Comparison of ENCODE assay signal across 26 cellular contexts in the genomic region with DNA sequence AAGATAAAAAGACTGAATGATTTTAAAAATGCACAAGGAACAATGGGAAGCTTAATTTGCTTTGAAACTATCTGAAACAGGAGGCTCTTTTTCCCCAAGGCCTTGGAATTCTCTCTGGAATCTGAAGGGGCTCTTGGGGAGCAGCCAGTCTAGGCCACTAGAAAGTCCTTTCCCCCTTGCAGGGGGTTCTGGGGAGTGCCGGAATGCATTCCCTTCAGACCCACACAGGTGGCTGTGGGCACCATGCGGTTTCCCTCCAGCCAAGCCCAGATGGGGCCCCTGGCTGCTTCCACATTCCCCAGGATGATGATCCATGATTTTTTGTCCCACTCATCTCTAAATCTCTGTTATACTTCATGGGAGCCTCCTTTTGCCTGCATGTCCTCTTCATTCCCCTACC. TPM values are rescaled to one million over a fixed set of nuclear protein-coding genes. Genes with fewer than 3 reads are reported as not detected.
DNase-seq lines count a peak whose midpoint lies in the region; ATAC-seq, FAIRE-seq and TF ChIP-seq lines count a peak whose summit lies in the region.
"Had no signal": no experiment of that assay in that cellular context is flagged by ENCODE, and none has a peak within 500 bp of the region (broad histone marks: within the 10 kb centered on the region; RNA-seq: fewer than 3 reads in every experiment).

No MANE protein-coding gene starts in this region.

- ATAC-seq in GM23338: no peak; the same call in 2 of the 3 replicates
- no peak for ATAC-seq in HG02610 (IDR thresholded peaks at IDR 0.05; ENCODE audit: unreplicated experiment)
- ATAC-seq: A549, HepG2, K562 had no signal

- H3K4me3 ChIP-seq in GM23338 (no peak overlapping the region), mesenchymal stem cell (ENCODE audit: insufficient read depth in 1 of 2, low read depth in 1 of 2, low read length in 2 of 2) (no peak overlapping the region), endodermal cell (ENCODE audit: low read length) (no peak overlapping the region)
- H3K4me3 ChIP-seq: A549, K562 had no signal

- H4K8ac ChIP-seq in mesenchymal stem cell (ENCODE audit: low read length): no peak overlapping the region

- H2BK12ac ChIP-seq in mesenchymal stem cell (ENCODE audit: low read length in 2 of 2): no peak overlapping the region

- H3K4me3 Mint-ChIP-seq in GM23338 (no peak overlapping the region), endodermal cell (no peak overlapping the region)
- H3K4me3 Mint-ChIP-seq: HFFc6 had no signal

- H3K36me3 ChIP-seq in GM23338 (ENCODE audit: insufficient read depth) (no peaks in the 10 kb centered on the region), mesenchymal stem cell (ENCODE audit: control insufficient read depth in 1 of 2, insufficient read depth in 2 of 2, low read depth in 1 of 2, low read length in 2 of 2) (peaks cover 0 to 2% of the 10 kb centered on the region in 2 experiments), endodermal cell (ENCODE audit: control insufficient read depth, insufficient read depth, low read length) (no peaks in the 10 kb centered on the region)
- H3K36me3 ChIP-seq: BE2C had no signal

- H2AK5ac ChIP-seq in mesenchymal stem cell (ENCODE audit: low read length, severe bottlenecking): no peak overlapping the region

- peaks cover 7% of the 10 kb centered on the region for H3K4me1 Mint-ChIP-seq in GM23338
- no peaks in the 10 kb centered on the region for H3K4me1 Mint-ChIP-seq in endodermal cell

- no peak overlapping the region for H3K23ac ChIP-seq in mesenchymal stem cell (ENCODE audit: low read length in 2 of 2)

- no peak overlapping the region for H2AFZ ChIP-seq in GM23338
- H2AFZ ChIP-seq in mesenchymal stem cell (ENCODE audit: low read depth, low read length): no peak overlapping the region

- H3F3A ChIP-seq in GM23338 (replicated peaks; ENCODE audit: low read depth): no peaks in the 10 kb centered on the region

- H4K91ac ChIP-seq in mesenchymal stem cell (ENCODE audit: low read length): no peak overlapping the region

- H3K27me3 Mint-ChIP-seq in GM23338 (ENCODE audit: insufficient read depth, low read depth, poor library complexity) (peaks cover 2% of the 10 kb centered on the region), endodermal cell (ENCODE audit: insufficient read depth) (no peaks in the 10 kb centered on the region)

- DNase-seq in GM23338 (ENCODE audit: low spot score) (peak; percentile 28), astrocyte of the hippocampus (ENCODE audit: low read depth, low spot score) (peak; percentile 80), mesenchymal stem cell (no peak), urothelium cell line (ENCODE audit: low spot score) (peak; percentile 29), cerebellar nuclear complex (lab: John Stamatoyannopoulos, UW) (no peak), endodermal cell (no peak)
- DNase-seq: BE2C; DMS53; EL; GF-D8; H7; HFFc6; MM.1S; NCI-H1092; NCI-H1436; NCI-H187 treated with DMSO at 0.1 percent for 48 hours; NK-92 treated with Interleukin-12 subunit alpha and Interleukin-12 subunit beta, amount 100 ng/mL, for 24 hours had no signal

- H3K79me2 ChIP-seq in GM23338 (replicated peaks; ENCODE audit: insufficient read depth): no peaks in the 10 kb centered on the region

- no peak overlapping the region for H3K9ac ChIP-seq in mesenchymal stem cell (ENCODE audit: low read length)
- no peak overlapping the region for H3K9ac ChIP-seq in endodermal cell (ENCODE audit: extremely low read depth, low read length, poor library complexity, severe bottlenecking)

- H2BK15ac ChIP-seq in mesenchymal stem cell (ENCODE audit: low read depth, poor library complexity, severe bottlenecking): no peak overlapping the region

- H2BK5ac ChIP-seq in mesenchymal stem cell (ENCODE audit: low read depth, low read length, poor library complexity, severe bottlenecking): peak overlapping the region; percentile 57

- H3K27ac ChIP-seq in GM23338 (ENCODE audit: low read depth) (no peak overlapping the region), mesenchymal stem cell (ENCODE audit: low read length, poor library complexity, severe bottlenecking) (peak overlapping the region; percentile 94), endodermal cell (ENCODE audit: low read depth, low read length) (no peak overlapping the region)
- H3K27ac ChIP-seq: A549, HL-60 had no signal

- H3K27ac Mint-ChIP-seq in GM23338 (no peak overlapping the region), endodermal cell (no peak overlapping the region)
- H3K27ac Mint-ChIP-seq: HFFc6 had no signal

- H3K9me3 Mint-ChIP-seq in GM23338 (peaks cover 15% of the 10 kb centered on the region), endodermal cell (peaks cover 27% of the 10 kb centered on the region)
- H3K9me3 Mint-ChIP-seq: HFFc6 had no signal

- 86% methylated on average over 2 of the region's 2 CpGs for WGBS in mesenchymal stem cell
- WGBS in endodermal cell (ENCODE audit: insufficient coverage in 1 of 2, insufficient read length in 1 of 2), 2 experiments: 88 to 100% methylated on average over 1 to 2 of the region's 2 CpGs

- peaks cover 4% of the 10 kb centered on the region; the same call in 1 of the 2 replicates for H3K4me1 ChIP-seq in GM23338 (ENCODE audit: insufficient read depth)
- H3K4me1 ChIP-seq in mesenchymal stem cell (ENCODE audit: control insufficient read depth, insufficient read depth, low read depth, low read length): peaks cover 13% of the 10 kb centered on the region
- H3K4me1 ChIP-seq in endodermal cell (ENCODE audit: control insufficient read depth, insufficient read depth, low read length): peaks cover 8% of the 10 kb centered on the region
- H3K4me1 ChIP-seq: A549, BE2C had no signal

- peaks cover 4% of the 10 kb centered on the region for H3K79me1 ChIP-seq in mesenchymal stem cell (replicated peaks; ENCODE audit: low read length, poor library complexity, severe bottlenecking)

- H3K14ac ChIP-seq in mesenchymal stem cell (ENCODE audit: low read length in 2 of 2): no peak overlapping the region

- no peak overlapping the region for H3K4me2 ChIP-seq in GM23338
- no peak overlapping the region for H3K4me2 ChIP-seq in mesenchymal stem cell (ENCODE audit: low read length, poor library complexity, severe bottlenecking)
- H3K4me2 ChIP-seq: A549 had no signal

- no peak overlapping the region for H3K4ac ChIP-seq in mesenchymal stem cell (ENCODE audit: low read depth in 1 of 2, low read length in 2 of 2)

- H3K9me3 ChIP-seq in mesenchymal stem cell (ENCODE audit: control insufficient read depth, low read length) (no peaks in the 10 kb centered on the region), endodermal cell (ENCODE audit: control insufficient read depth, low read length) (no peaks in the 10 kb centered on the region)
- H3K9me3 ChIP-seq: A549, BE2C had no signal

- FAIRE-seq in urothelium cell line (lab: Jason Lieb, UNC): no peak
- FAIRE-seq: A549, D721Med, GM19239, HepG2, K562 had no signal

- no peak for TF ChIP-seq CTCF in GM23338 (conservative IDR thresholded peaks at IDR 0.05; ENCODE audit: low read depth in 2 of 2)
- no peak for TF ChIP-seq CTCF in endodermal cell (conservative IDR thresholded peaks at IDR 0.05)

- no peaks in the 10 kb centered on the region for H3K27me3 ChIP-seq in GM23338 (ENCODE audit: insufficient read depth)
- no peaks in the 10 kb centered on the region for H3K27me3 ChIP-seq in mesenchymal stem cell (ENCODE audit: control insufficient read depth in 1 of 2, insufficient read depth in 1 of 2, low read length in 2 of 2)
- no peaks in the 10 kb centered on the region for H3K27me3 ChIP-seq in endodermal cell (ENCODE audit: control insufficient read depth, insufficient read depth, low read length, poor library complexity, severe bottlenecking)
- H3K27me3 ChIP-seq: BE2C had no signal

- no peak overlapping the region for H3K18ac ChIP-seq in mesenchymal stem cell (ENCODE audit: low read depth in 1 of 2, low read length in 2 of 2)

- no peaks in the 10 kb centered on the region; the same call in none of the 2 replicates for H3K9me2 ChIP-seq in GM23338 (ENCODE audit: insufficient read depth)

- H3K36me3 Mint-ChIP-seq in GM23338 (ENCODE audit: low read depth) (peaks cover 9% of the 10 kb centered on the region; the same call in 2 of the 3 replicates), endodermal cell (ENCODE audit: low read depth) (peaks cover 2% of the 10 kb centered on the region)

- H2BK120ac ChIP-seq in mesenchymal stem cell (ENCODE audit: low read depth, low read length): no peak overlapping the region

- H4K20me1 ChIP-seq in GM23338 (replicated peaks; ENCODE audit: insufficient read depth): no peaks in the 10 kb centered on the region

TF ChIP-seq in GM23338, 12 proteins besides CTCF, POLR2A, EP300 and RAD21 (continues in another document):
- no peak for TF ChIP-seq JUNB (IDR thresholded peaks at IDR 0.05; ENCODE audit: unreplicated experiment)
- no peak for TF ChIP-seq POLR2AphosphoS5 (IDR thresholded peaks at IDR 0.05; ENCODE audit: low read depth)
- TF ChIP-seq STAT1 (IDR thresholded peaks at IDR 0.05; ENCODE audit: unreplicated experiment): no peak
- TF ChIP-seq ZNF114 (CRISPR knock-in tag; IDR thresholded peaks at IDR 0.05): no peak

RNA-seq across cellular contexts. Expression of a gene that starts 10.7 kb away (rescaled TPM):
- total RNA-seq in GM23338 (2014; rRNA removed; shearing (Covaris generic)): 0.21 and 0.23 TPM in 2 replicates
- 0.26 TPM in 1 of 2 replicates, not detected in the other for polyA plus RNA-seq in GM23338 (2016; fragmentation: Nextera tagmentation; extraction: Ambion mirVana)
- 0.04 TPM for polyA plus RNA-seq in mesenchymal stem cell (2013, experiment 1 of 2)
- polyA plus RNA-seq in mesenchymal stem cell (2013, experiment 2 of 2): 0.04 TPM
- total RNA-seq in endodermal cell: not detected
- 0.28 TPM for polyA plus RNA-seq in endodermal cell (2013, experiment 1 of 2)
- not detected for polyA plus RNA-seq in endodermal cell (2013, experiment 2 of 2)
- total RNA-seq: H7, HepG2, HFFc6, HT-29, K562, NCI-H460 had no signal
- polyA plus RNA-seq: A549, HepG2, K562 had no signal

Comparison
In these comparisons a context has a peak if more than half of its experiments do, and no peak if none do; other contexts are left out.
1. DNase-seq: peak in GM23338 (single experiment), astrocyte of the hippocampus (single experiment) and urothelium cell line (single experiment); none in mesenchymal stem cell (single experiment), cerebellar nuclear complex (0 of 2) and endodermal cell (single experiment).